11 cellular contexts compared by ENCODE assay signal in genomic region chr5:37043693-37044092, GRCh38.
DNase-seq lines count a peak whose midpoint lies in the region; ATAC-seq, FAIRE-seq and TF ChIP-seq lines count a peak whose summit lies in the region.
"Had no signal": no experiment of that assay in that cellular context is flagged by ENCODE, and none has a peak within 500 bp of the region (broad histone marks: within the 10 kb centered on the region; RNA-seq: fewer than 3 reads in every experiment).

No MANE protein-coding gene starts in this region.

- H3K79me1 ChIP-seq in H9 (ENCODE audit: insufficient read depth, low read depth, low read length, poor library complexity, severe bottlenecking) = no peaks in the 10 kb centered on the region

- no peak overlapping the region for H3K23ac ChIP-seq in H9 (ENCODE audit: insufficient read length, low read depth, low read length)

- ATAC-seq in GM21515 (IDR thresholded peaks at IDR 0.05; ENCODE audit: unreplicated experiment) = no peak
- ATAC-seq: left ventricle myocardium superior, right cardiac atrium had no signal

- no peak overlapping the region for H3K4me3 Mint-ChIP-seq in H9

- H3K36me3 ChIP-seq in WERI-Rb-1 = peaks cover 60% of the 10 kb centered on the region
- peaks cover 6 to 34% (median 23%) of the 10 kb centered on the region in 4 donors for H3K36me3 ChIP-seq in liver (ENCODE audit: control insufficient read depth in 4 of 4, insufficient read depth in 3 of 4, low read depth in 1 of 4, low read length in 3 of 4)
- peaks cover 4% of the 10 kb centered on the region for H3K36me3 ChIP-seq in colonic mucosa

- H3K36me3 Mint-ChIP-seq in H9 (ENCODE audit: insufficient read depth in 1 of 3, low read depth in 3 of 3) = peaks cover 2 to 42% (median 31%) of the 10 kb centered on the region in 3 experiments; a peak in 5 of 7 replicates

- H2BK15ac ChIP-seq in H9 (ENCODE audit: low read depth, low read length) = no peak overlapping the region

- H3K27ac Mint-ChIP-seq in H9 = no peak overlapping the region; a peak in 1 of 7 replicates

- H3K23me2 ChIP-seq in H9 (ENCODE audit: insufficient read length, low read depth, low read length, poor library complexity, severe bottlenecking) = no peaks in the 10 kb centered on the region

- H3K4me1 Mint-ChIP-seq in H9 = no peaks in the 10 kb centered on the region

- H3K9me3 Mint-ChIP-seq in H9 = no peaks in the 10 kb centered on the region

- no peak overlapping the region for H3K27ac ChIP-seq in H9 (ENCODE audit: insufficient read length, low read depth, low read length)
- H3K27ac ChIP-seq in WERI-Rb-1 = no peak overlapping the region
- no peak overlapping the region for H3K27ac ChIP-seq in liver (ENCODE audit: low read depth in 1 of 2, low read length in 2 of 2)
- H3K27ac ChIP-seq in colonic mucosa = no peak overlapping the region

- no peak overlapping the region for H4K5ac ChIP-seq in H9 (ENCODE audit: insufficient read length, low read depth, low read length)

- no peak overlapping the region for H2BK12ac ChIP-seq in H9 (ENCODE audit: insufficient read length, low read depth, low read length)

- H2AFZ ChIP-seq in H9 (ENCODE audit: low read length) = no peak overlapping the region

- DNase-seq in H9 (peak; percentile 28), WERI-Rb-1 (no peak), colonic mucosa (no peak), ureter (ENCODE audit: low spot score) (no peak)
- DNase-seq: GDM1, Karpas-422, left ventricle myocardium superior, right cardiac atrium had no signal

- H3K79me2 ChIP-seq in H9 (ENCODE audit: insufficient read depth, low read length) = no peaks in the 10 kb centered on the region

- H3K9ac ChIP-seq in H9 (ENCODE audit: extremely low read depth, insufficient read length, low read length) (no peak overlapping the region), liver (ENCODE audit: low read depth in 1 of 2, low read length in 2 of 2) (no peak overlapping the region), colonic mucosa (ENCODE audit: low read depth in 2 of 2, low read length in 2 of 2) (no peak overlapping the region)

- H3K14ac ChIP-seq in H9 (ENCODE audit: insufficient read depth, low read length) = no peak overlapping the region

- no peak overlapping the region for H3K4me3 ChIP-seq in WERI-Rb-1 (ENCODE audit: low read depth, low read length)
- H3K4me3 ChIP-seq in liver (ENCODE audit: low read depth in 1 of 3, low read length in 3 of 3) = no peak overlapping the region
- H3K4me3 ChIP-seq in colonic mucosa = no peak overlapping the region

- H3K27me3 ChIP-seq in H9 (ENCODE audit: insufficient read depth, low read length) (no peaks in the 10 kb centered on the region), WERI-Rb-1 (ENCODE audit: insufficient read depth, low read depth, severe bottlenecking) (no peaks in the 10 kb centered on the region), liver (ENCODE audit: control insufficient read depth in 4 of 4, insufficient read depth in 4 of 4, low read length in 3 of 4) (no peaks in the 10 kb centered on the region), colonic mucosa (no peaks in the 10 kb centered on the region)

- H2BK5ac ChIP-seq in H9 (ENCODE audit: insufficient read length, low read length) = no peak overlapping the region

- no CpG with 5 or more reads among the region's 2 CpGs for WGBS in H9 (ENCODE audit: extremely low coverage, insufficient read length, low lambda C conversion rate)
- 80% methylated on average over 2 of the region's 2 CpGs for WGBS in liver

- peak; percentile 30 for FAIRE-seq in G401.6 (lab: Jason Lieb, UNC)

- no peak overlapping the region for H2BK20ac ChIP-seq in H9 (ENCODE audit: low read depth, low read length, poor library complexity, severe bottlenecking)

- no peak overlapping the region for H2BK120ac ChIP-seq in H9 (ENCODE audit: low read depth, low read length, poor library complexity, severe bottlenecking)

- no peak overlapping the region for H4K91ac ChIP-seq in H9 (ENCODE audit: insufficient read length, low read depth, low read length)

- TF ChIP-seq CTCF in H9 (conservative IDR thresholded peaks at IDR 0.05) (peak; percentile 54), WERI-Rb-1 (IDR thresholded peaks at IDR 0.05; ENCODE audit: low read depth, low read length) (0 out of 2 replicates have a peak, but pooled peaks have one; percentile 5), liver (IDR thresholded peaks at IDR 0.05; ENCODE audit: low read depth, low read length, missing input control) (no peak), colonic mucosa (IDR thresholded peaks at IDR 0.05) (no peak)

- no peak overlapping the region for H3T11ph ChIP-seq in H9 (ENCODE audit: low read length)

- H4K20me1 ChIP-seq in H9 (ENCODE audit: control insufficient read depth, insufficient read depth, insufficient read length) = no peaks in the 10 kb centered on the region

- H3K4ac ChIP-seq in H9 (ENCODE audit: low read depth, low read length) = no peak overlapping the region

- H3K56ac ChIP-seq in H9 (ENCODE audit: insufficient read length, low read depth, low read length) = no peak overlapping the region

- H4K8ac ChIP-seq in H9 (replicated peaks; ENCODE audit: insufficient read length, low read depth, low read length) = no peak overlapping the region

- no peaks in the 10 kb centered on the region for H3K27me3 Mint-ChIP-seq in H9 (ENCODE audit: low read depth)

- H3K18ac ChIP-seq in H9 (ENCODE audit: insufficient read length, low read depth, low read length) = no peak overlapping the region

- H3K4me1 ChIP-seq in H9 (ENCODE audit: insufficient read depth, low read length) = no peaks in the 10 kb centered on the region
- no peaks in the 10 kb centered on the region for H3K4me1 ChIP-seq in liver (ENCODE audit: control insufficient read depth in 4 of 4, insufficient read depth in 4 of 4, low read length in 3 of 4)
- H3K4me1 ChIP-seq in colonic mucosa = no peaks in the 10 kb centered on the region

- H3K4me2 ChIP-seq in H9 (ENCODE audit: insufficient read depth, insufficient read length, low read length) = no peak overlapping the region

- H2AK5ac ChIP-seq in H9 (ENCODE audit: insufficient read length, low read length) = no peak overlapping the region

- intact Hi-C loops in colonic mucosa (cut with DNase I) = no loop called here

- TF ChIP-seq RAD21 in liver (IDR thresholded peaks at IDR 0.05) = peak; percentile 46 to 53

- H3K9me3 ChIP-seq in H9 (ENCODE audit: control insufficient read depth, low read depth, low read length) (no peaks in the 10 kb centered on the region), WERI-Rb-1 (ENCODE audit: severe bottlenecking) (no peaks in the 10 kb centered on the region), liver (ENCODE audit: control insufficient read depth in 4 of 4, low read length in 3 of 4) (no peaks in the 10 kb centered on the region), colonic mucosa (no peaks in the 10 kb centered on the region)

TF ChIP-seq in liver, 16 proteins besides CTCF, POLR2A, EP300 and RAD21:
- TF ChIP-seq FOXA1 (IDR thresholded peaks at IDR 0.05) (no peak), FOXA2 (IDR thresholded peaks at IDR 0.05) (no peak), ZBTB33 (IDR thresholded peaks at IDR 0.05) (no peak), RXRA (IDR thresholded peaks at IDR 0.05) (no peak), SP1 (IDR thresholded peaks at IDR 0.05) (no peak), HNF4G (IDR thresholded peaks at IDR 0.05) (no peak), GABPA (IDR thresholded peaks at IDR 0.05 in 1 of 2, conservative IDR thresholded peaks at IDR 0.05 in 1 of 2) (no peak)

Comparison
In these comparisons a context has a peak if more than half of its experiments do, and no peak if none do; other contexts are left out.
1. CTCF ChIP-seq: peak in H9 (single experiment) and WERI-Rb-1 (single experiment); none in liver (single experiment) and colonic mucosa (single experiment).